In genomic region chr10:126331101-126331500, GRCh38 we compare ENCODE assay signal across 29 cellular contexts. TPM values are rescaled to one million over a fixed set of nuclear protein-coding genes. Genes with fewer than 3 reads are reported as not detected.
DNase-seq lines count a peak whose midpoint lies in the region; ATAC-seq, FAIRE-seq and TF ChIP-seq lines count a peak whose summit lies in the region.
"Had no signal": no experiment of that assay in that cellular context is flagged by ENCODE, and none has a peak within 500 bp of the region (broad histone marks: within the 10 kb centered on the region; RNA-seq: fewer than 3 reads in every experiment).

No MANE protein-coding gene starts in this region.

- H3K36me3 Mint-ChIP-seq in chondrocyte (ENCODE audit: low read depth): peaks cover 14% of the 10 kb centered on the region
- H3K36me3 Mint-ChIP-seq: activated CD8-positive, alpha-beta memory T cell treated with anti-CD3 and anti-CD28 coated beads, Interleukin-2, amount 10 ng/mL, durations not matched to agents 7 days and 5 days; activated naive CD4-positive, alpha-beta T cell treated with anti-CD3 and anti-CD28 coated beads, Interleukin-2, amount 50 U/mL, for 24 hours; CD4-positive, CD25-positive, alpha-beta regulatory T cell had no signal

- intact Hi-C loops in upper lobe of right lung (cut with DNase I): no loop called here

- peak overlapping the region; percentile 60 for H3K27ac Mint-ChIP-seq in chondrocyte (ENCODE audit: unreplicated experiment)
- H3K27ac Mint-ChIP-seq: activated CD4-positive, alpha-beta T cell treated with anti-CD3 and anti-CD28 coated beads, Interleukin-2, amount 10 ng/mL, durations not matched to agents 24 days and 14 days; activated CD8-positive, alpha-beta memory T cell treated with anti-CD3 and anti-CD28 coated beads, Interleukin-2, amount 10 ng/mL, durations not matched to agents 7 days and 5 days; activated naive CD4-positive, alpha-beta T cell treated with anti-CD3 and anti-CD28 coated beads, Interleukin-2, amount 50 U/mL, for 24 hours; CD4-positive, CD25-positive, alpha-beta regulatory T cell; H9; naive thymus-derived CD4-positive, alpha-beta T cell; stimulated activated effector memory CD8-positive, alpha-beta T cell treated with anti-CD3 and anti-CD28 coated beads, Interleukin-12 subunit alpha, Interleukin-12 subunit beta, amount 100 ng/mL, for 72 hours; T-helper 2 cell treated with Interferon-gamma antibody and Interleukin-4, amounts not matched to agents 5 μg/mL and 100 μg/mL, for 36 hours had no signal

- H3K4me1 Mint-ChIP-seq in chondrocyte (ENCODE audit: low read depth): peaks cover 29% of the 10 kb centered on the region
- H3K4me1 Mint-ChIP-seq: activated CD4-positive, alpha-beta T cell treated with anti-CD3 and anti-CD28 coated beads, Interleukin-2, amount 10 ng/mL, durations not matched to agents 24 days and 14 days; activated CD8-positive, alpha-beta memory T cell treated with anti-CD3 and anti-CD28 coated beads, Interleukin-2, amount 10 ng/mL, durations not matched to agents 7 days and 5 days; activated naive CD4-positive, alpha-beta T cell treated with anti-CD3 and anti-CD28 coated beads, Interleukin-2, amount 50 U/mL, for 24 hours; CD4-positive, CD25-positive, alpha-beta regulatory T cell; stimulated activated effector memory CD8-positive, alpha-beta T cell treated with anti-CD3 and anti-CD28 coated beads, Interleukin-12 subunit alpha, Interleukin-12 subunit beta, amount 100 ng/mL, for 72 hours had no signal

- FAIRE-seq in RCC 7860 (lab: Jason Lieb, UNC): no peak
- FAIRE-seq: HepG2 had no signal

- no peaks in the 10 kb centered on the region for H3K9me3 Mint-ChIP-seq in chondrocyte (ENCODE audit: low read depth)
- H3K9me3 Mint-ChIP-seq: activated CD4-positive, alpha-beta T cell treated with anti-CD3 and anti-CD28 coated beads, Interleukin-2, amount 10 ng/mL, durations not matched to agents 24 days and 14 days; activated naive CD4-positive, alpha-beta T cell treated with anti-CD3 and anti-CD28 coated beads, Interleukin-2, amount 50 U/mL, for 24 hours; H9; T-helper 2 cell treated with Interferon-gamma antibody and Interleukin-4, amounts not matched to agents 5 μg/mL and 100 μg/mL, for 36 hours had no signal

- no peak overlapping the region for H3K4me3 Mint-ChIP-seq in chondrocyte (ENCODE audit: unreplicated experiment)
- H3K4me3 Mint-ChIP-seq: activated CD4-positive, alpha-beta T cell treated with anti-CD3 and anti-CD28 coated beads, Interleukin-2, amount 10 ng/mL, durations not matched to agents 24 days and 14 days; activated CD8-positive, alpha-beta memory T cell treated with anti-CD3 and anti-CD28 coated beads, Interleukin-2, amount 10 ng/mL, durations not matched to agents 7 days and 5 days; activated naive CD4-positive, alpha-beta T cell treated with anti-CD3 and anti-CD28 coated beads, Interleukin-2, amount 50 U/mL, for 24 hours; CD4-positive, CD25-positive, alpha-beta regulatory T cell; H9; naive thymus-derived CD4-positive, alpha-beta T cell; stimulated activated effector memory CD8-positive, alpha-beta T cell treated with anti-CD3 and anti-CD28 coated beads, Interleukin-12 subunit alpha, Interleukin-12 subunit beta, amount 100 ng/mL, for 72 hours; T-helper 2 cell treated with Interferon-gamma antibody and Interleukin-4, amounts not matched to agents 5 μg/mL and 100 μg/mL, for 36 hours had no signal

- H3K27me3 Mint-ChIP-seq in chondrocyte (ENCODE audit: low read depth): no peaks in the 10 kb centered on the region
- H3K27me3 Mint-ChIP-seq: activated CD4-positive, alpha-beta T cell treated with anti-CD3 and anti-CD28 coated beads, Interleukin-2, amount 10 ng/mL, durations not matched to agents 24 days and 14 days; activated CD8-positive, alpha-beta memory T cell treated with anti-CD3 and anti-CD28 coated beads, Interleukin-2, amount 10 ng/mL, durations not matched to agents 7 days and 5 days; activated naive CD4-positive, alpha-beta T cell treated with anti-CD3 and anti-CD28 coated beads, Interleukin-2, amount 50 U/mL, for 24 hours; CD4-positive, CD25-positive, alpha-beta regulatory T cell had no signal

- no peaks in the 10 kb centered on the region for H3K36me3 ChIP-seq in upper lobe of right lung
- H3K36me3 ChIP-seq: spleen, suprapubic skin, WERI-Rb-1 had no signal

- H3K27ac ChIP-seq in upper lobe of right lung: no peak overlapping the region
- H3K27ac ChIP-seq: epithelial cell of prostate, foreskin keratinocyte, RWPE1, spleen, suprapubic skin, WERI-Rb-1 had no signal

- no peaks in the 10 kb centered on the region for H3K4me1 ChIP-seq in upper lobe of right lung
- H3K4me1 ChIP-seq: foreskin keratinocyte, spleen, suprapubic skin had no signal

- TF ChIP-seq CTCF in chondrocyte (IDR thresholded peaks at IDR 0.05): no peak
- TF ChIP-seq CTCF in upper lobe of right lung (IDR thresholded peaks at IDR 0.05): no peak

- H3K9me3 ChIP-seq in upper lobe of right lung: no peaks in the 10 kb centered on the region
- H3K9me3 ChIP-seq: spleen, suprapubic skin had no signal

- H3K4me3 ChIP-seq in upper lobe of right lung: no peak overlapping the region
- H3K4me3 ChIP-seq: spleen, suprapubic skin had no signal

- H3K27me3 ChIP-seq in upper lobe of right lung: no peaks in the 10 kb centered on the region
- H3K27me3 ChIP-seq: foreskin keratinocyte, suprapubic skin had no signal

- ATAC-seq in upper lobe of right lung: no peak
- ATAC-seq: activated CD8-positive, alpha-beta memory T cell treated with anti-CD3 and anti-CD28 coated beads, Interleukin-2, amount 10 ng/mL, durations not matched to agents 7 days and 5 days; foreskin keratinocyte; HepG2; left lobe of liver; naive thymus-derived CD4-positive, alpha-beta T cell; stimulated activated effector memory CD8-positive, alpha-beta T cell treated with anti-CD3 and anti-CD28 coated beads, Interleukin-12 subunit alpha, Interleukin-12 subunit beta, amount 100 ng/mL, for 72 hours had no signal

- DNase-seq in ELR (ENCODE audit: low read depth) (peak; percentile 72), RCC 7860 (ENCODE audit: low spot score) (peak; percentile 27), chondrocyte (ENCODE audit: low spot score) (no peak), stromal cell of bone marrow (ENCODE audit: low read depth) (peak; percentile 6), amygdala (lab: John Stamatoyannopoulos, UW) (no peak), NCI-H69 (lab: John Stamatoyannopoulos, UW) (no peak), upper lobe of right lung (no peak)
- DNase-seq: activated CD4-positive, alpha-beta T cell treated with anti-CD3 and anti-CD28 coated beads, Interleukin-2, amount 10 ng/mL, durations not matched to agents 24 days and 14 days; activated CD8-positive, alpha-beta memory T cell treated with anti-CD3 and anti-CD28 coated beads, Interleukin-2, amount 10 ng/mL, durations not matched to agents 7 days and 5 days; aorta; CD4-positive, CD25-positive, alpha-beta regulatory T cell; H9; naive thymus-derived CD4-positive, alpha-beta T cell; NCI-H1092; NCI-H1930; NCI-H774; occipital lobe; spleen; stimulated activated CD4-positive, alpha-beta T cell treated with anti-CD3 and anti-CD28 coated beads, Interleukin-2, amount 100 ng/mL, for 48 hours; WERI-Rb-1 had no signal

RNA-seq across cellular contexts. Expression of gene ADAM12, which starts 57.2 kb away (rescaled TPM):
- total RNA-seq in chondrocyte (92.2 to 175 TPM (median 166 TPM) in 3 replicates), upper lobe of right lung (0.98 TPM)
- total RNA-seq: activated CD4-positive, alpha-beta T cell treated with anti-CD3 and anti-CD28 coated beads, Interleukin-2, amount 10 ng/mL, durations not matched to agents 24 days and 14 days; HepG2; left lobe of liver had no signal

Comparison
In these comparisons a context has a peak if more than half of its experiments do, and no peak if none do; other contexts are left out.
1. DNase-seq: peak in ELR (single experiment), RCC 7860 (single experiment) and stromal cell of bone marrow (single experiment); none in chondrocyte (single experiment), amygdala (0 of 56), NCI-H69 (single experiment) and upper lobe of right lung (single experiment).
2. RNA of gene ADAM12, which starts 57.2 kb away (total RNA-seq): 92.2 to 175 TPM in chondrocyte; 0.98 TPM in upper lobe of right lung (single experiment); every median in the first group is over 10 times any median in the second.